9 cellular contexts compared by ENCODE assay signal in genomic region chr19:35107541-35107939, GRCh38. TPM values are rescaled to one million over a fixed set of nuclear protein-coding genes. Genes with fewer than 3 reads are reported as not detected.
DNase-seq lines count a peak whose midpoint lies in the region; ATAC-seq and FAIRE-seq lines count a peak whose summit lies in the region.
"Had no signal": no experiment of that assay in that cellular context is flagged by ENCODE, and none has a peak within 500 bp of the region (broad histone marks: within the 10 kb centered on the region; RNA-seq: fewer than 3 reads in every experiment).

No MANE protein-coding gene starts in this region.

- intact Hi-C loops in right cardiac atrium (cut with DNase I): no loop called here

- H3K4me1 ChIP-seq in right cardiac atrium (ENCODE audit: control insufficient read depth, insufficient read depth, low read length) (no peaks in the 10 kb centered on the region), small intestine (ENCODE audit: control insufficient read depth in 2 of 2, insufficient read depth in 1 of 2, low read depth in 1 of 2, low read length in 1 of 2) (peaks cover 0 to 2% of the 10 kb centered on the region in 2 donors)

- 31% methylated on average over 5 of the region's 5 CpGs for WGBS in right cardiac atrium
- WGBS in small intestine, 3 donors: 7 to 20% (median 16%) methylated on average over 5 of the region's 5 CpGs

- H3K27me3 ChIP-seq in right cardiac atrium (ENCODE audit: control insufficient read depth, insufficient read depth) (no peaks in the 10 kb centered on the region), small intestine (ENCODE audit: control insufficient read depth in 2 of 2, insufficient read depth in 2 of 2, low read length in 2 of 2) (no peaks in the 10 kb centered on the region)

- H3K36me3 ChIP-seq in small intestine (ENCODE audit: control insufficient read depth in 2 of 2, insufficient read depth in 2 of 2, low read length in 2 of 2): no peaks in the 10 kb centered on the region

- H3K9me3 ChIP-seq in right cardiac atrium (ENCODE audit: control insufficient read depth, low read length): no peaks in the 10 kb centered on the region
- H3K9me3 ChIP-seq in small intestine (ENCODE audit: control insufficient read depth, low read depth): no peaks in the 10 kb centered on the region

- H3K4me3 ChIP-seq in right cardiac atrium (ENCODE audit: low read length) (no peak overlapping the region), small intestine (ENCODE audit: low read depth in 1 of 2, low read length in 2 of 2) (no peak overlapping the region)

- ATAC-seq in right cardiac atrium (peak; percentile 76 to 86), GM21576 (IDR thresholded peaks at IDR 0.05; ENCODE audit: unreplicated experiment) (no peak), GM18502 (IDR thresholded peaks at IDR 0.05; ENCODE audit: poor library complexity, unreplicated experiment) (no peak)

- FAIRE-seq in small intestine (lab: Jason Lieb, UNC): no peak

- no peak overlapping the region for H3K27ac ChIP-seq in right cardiac atrium (ENCODE audit: low read length)
- peak overlapping the region in 1 of 2 donors; percentile 29 for H3K27ac ChIP-seq in small intestine (ENCODE audit: low read depth in 1 of 2, low read length in 1 of 2)

- DNase-seq in HT-29 (ENCODE audit: low spot score) (peak; percentile 41), astrocyte of the hippocampus (ENCODE audit: low read depth, low spot score) (peak; percentile 13), right cardiac atrium (peak in 2 of 3 donors; percentile 70 to 83), small intestine (peak; percentile 37), GF-D8 (lab: John Stamatoyannopoulos, UW) (no peak)
- DNase-seq: activated naive CD8-positive, alpha-beta T cell treated with anti-CD3 and anti-CD28 coated beads, Interleukin-2, amount 10 ng/mL, durations not matched to agents 7 days and 5 days had no signal

RNA-seq across cellular contexts. Expression of gene FXYD3, which starts 8.1 kb away (rescaled TPM):
- 15.8 and 38.9 TPM in 2 replicates for total RNA-seq in HT-29 (2014; rRNA removed; shearing (Covaris generic))
- 1 to 10 TPM; 2.2 to 5.7 (median 4.3) TPM for total RNA-seq in right cardiac atrium
- polyA plus RNA-seq in right cardiac atrium (5.2 TPM), small intestine (100 to 1,000 TPM in 2 of 3 donors, 10 to 100 TPM in 1; 72.7 to 119 (median 117) TPM)
- total RNA-seq: activated naive CD8-positive, alpha-beta T cell treated with anti-CD3 and anti-CD28 coated beads, Interleukin-2, amount 10 ng/mL, durations not matched to agents 7 days and 5 days; osteocyte had no signal

RNA-seq across cellular contexts. Expression of gene LGI4, which starts 27.3 kb away (rescaled TPM):
- total RNA-seq in HT-29 (2014; rRNA removed; shearing (Covaris generic)): not detected in 2 replicates
- 10 to 100 TPM; 25.0 to 40.9 (median 32.5) TPM for total RNA-seq in right cardiac atrium
- polyA plus RNA-seq in right cardiac atrium: 35.6 TPM
- 10 to 100 TPM in 1 of 3 donors, 1 to 10 TPM in 1, under 1 TPM in 1; 0.45 to 14.5 (median 1.1) TPM for polyA plus RNA-seq in small intestine

RNA-seq across cellular contexts. Expression of gene FXYD1, which starts 31.1 kb away (rescaled TPM):
- total RNA-seq in HT-29 (2014; rRNA removed; shearing (Covaris generic)): not detected in 2 replicates
- 100 to 1,000 TPM; 441 to 544 (median 499) TPM for total RNA-seq in right cardiac atrium
- polyA plus RNA-seq in right cardiac atrium (289 TPM), small intestine (10 to 100 TPM in 1 of 3 donors, 1 to 10 TPM in 1, not detected in 1; 7.3 to 25.4 TPM)
- total RNA-seq: activated naive CD8-positive, alpha-beta T cell treated with anti-CD3 and anti-CD28 coated beads, Interleukin-2, amount 10 ng/mL, durations not matched to agents 7 days and 5 days had no signal

RNA-seq across cellular contexts. Expression of gene FXYD7, which starts 35.5 kb away (rescaled TPM):
- not detected in 2 replicates for total RNA-seq in HT-29 (2014; rRNA removed; shearing (Covaris generic))
- total RNA-seq in right cardiac atrium: under 1 TPM in 1 of 4 donors, not detected in 3; 0.40 TPM
- polyA plus RNA-seq in right cardiac atrium (0.25 TPM), small intestine (under 1 TPM in 1 of 3 donors, not detected in 2; 0.24 TPM)
- total RNA-seq: osteocyte had no signal

RNA-seq across cellular contexts. Expression of gene FXYD5, which starts 47.0 kb away (rescaled TPM):
- 46.4 and 48.2 TPM in 2 replicates for total RNA-seq in HT-29 (2014; rRNA removed; shearing (Covaris generic))
- total RNA-seq in right cardiac atrium: 10 to 100 TPM; 22.5 to 46.3 (median 31.0) TPM
- polyA plus RNA-seq in right cardiac atrium (31.8 TPM), small intestine (10 to 100 TPM in 2 of 3 donors, 1 to 10 TPM in 1; 3.4 to 60.5 (median 19.7) TPM)

Comparison
In these comparisons a context has a peak if more than half of its experiments do, and no peak if none do; other contexts are left out.
1. ATAC-seq: peak in right cardiac atrium (2 of 2); none in GM21576 (single experiment) and GM18502 (single experiment).
2. RNA of gene LGI4, which starts 27.3 kb away (total RNA-seq): 25.0 to 40.9 TPM in right cardiac atrium; not detected in HT-29; every median in the first group is over 10 times any median in the second.
3. RNA of gene FXYD1, which starts 31.1 kb away (total RNA-seq): 441 to 544 TPM in right cardiac atrium; not detected in HT-29; every median in the first group is over 100 times any median in the second.